ENCODE assay signal across 17 cellular contexts in genomic region chr9:110712955-110713354, GRCh38. TPM values are rescaled to one million over a fixed set of nuclear protein-coding genes. Genes with fewer than 3 reads are reported as not detected.
A peak's percentile ranks its signal among the peaks of the same experiment; 100 is the strongest.
DNase-seq lines count a peak whose midpoint lies in the region; ATAC-seq and TF ChIP-seq lines count a peak whose summit lies in the region.
"Had no signal": no experiment of that assay in that cellular context is flagged by ENCODE, and none has a peak within 500 bp of the region (broad histone marks: within the 10 kb centered on the region; RNA-seq: fewer than 3 reads in every experiment).

No MANE protein-coding gene starts in this region.

- peak; percentile 15 for DNase-seq in AG20443 (ENCODE audit: low spot score)
- peak; percentile 40 for DNase-seq in M059J (ENCODE audit: low read depth)
- peak; percentile 2 for DNase-seq in hepatic stellate cell (ENCODE audit: low spot score)
- no peak for DNase-seq in Kasumi-1 (lab: John Stamatoyannopoulos, UW)
- DNase-seq in ovary, result no peak
- DNase-seq: C1 segment of cervical spinal cord; CD8-positive, alpha-beta memory T cell; H7; MV-4-11; NCI-H187; NCI-H2227 treated with DMSO at 0.1 percent for 48 hours; NCI-H510A treated with DMSO at 0.1 percent for 48 hours; PC-9 had no signal

- peak overlapping the region; percentile 20 for H3K4me2 ChIP-seq in skeletal muscle satellite cell (ENCODE audit: low read length)
- H3K4me2 ChIP-seq: PC-9 had no signal

- H3K36me3 ChIP-seq in skeletal muscle satellite cell (ENCODE audit: insufficient read depth, low read length) (peaks cover under 1% of the 10 kb centered on the region), ovary (no peaks in the 10 kb centered on the region)

- intact Hi-C loops in ovary (cut with DNase I), result no loop called here

- WGBS in ovary, 3 donors, result 90 to 100% (median 100%) methylated on average over 1 of the region's 1 CpG

- TF ChIP-seq POLR2A in ovary (IDR thresholded peaks at IDR 0.05), result no peak

- no peak overlapping the region for H3K27ac ChIP-seq in ovary
- H3K27ac ChIP-seq: PC-9, RWPE1 had no signal

- H3K9ac ChIP-seq in skeletal muscle satellite cell (ENCODE audit: low read depth, low read length), result no peak overlapping the region

- no peaks in the 10 kb centered on the region for H3K9me3 ChIP-seq in skeletal muscle satellite cell (replicated peaks; ENCODE audit: low read length)
- no peaks in the 10 kb centered on the region for H3K9me3 ChIP-seq in ovary

- ATAC-seq in GM18907 (IDR thresholded peaks at IDR 0.05; ENCODE audit: unreplicated experiment) (no peak), HG02973 (IDR thresholded peaks at IDR 0.05; ENCODE audit: unreplicated experiment) (no peak)

- TF ChIP-seq CTCF in ovary (IDR thresholded peaks at IDR 0.05), result no peak

- no peaks in the 10 kb centered on the region for H3K27me3 ChIP-seq in skeletal muscle satellite cell (ENCODE audit: control insufficient read depth, insufficient read depth, low read length)
- no peaks in the 10 kb centered on the region for H3K27me3 ChIP-seq in ovary

- peaks cover 24% of the 10 kb centered on the region for H3K4me1 ChIP-seq in skeletal muscle satellite cell (ENCODE audit: control insufficient read depth, insufficient read depth, low read length)
- no peaks in the 10 kb centered on the region for H3K4me1 ChIP-seq in ovary (ENCODE audit: insufficient read depth)

- H3K4me3 ChIP-seq in skeletal muscle satellite cell (ENCODE audit: low read length) (no peak overlapping the region), ovary (no peak overlapping the region)
- H3K4me3 ChIP-seq: PC-9 had no signal

- TF ChIP-seq EP300 in ovary (IDR thresholded peaks at IDR 0.05), result no peak

RNA-seq across cellular contexts. Expression of gene MUSK, which starts 44.4 kb away (rescaled TPM):
- total RNA-seq in M059J (2014; rRNA removed; shearing (Covaris generic)), result 0.15 and 0.59 TPM in 2 replicates
- 1.0 and 4.8 TPM in 2 replicates for total RNA-seq in skeletal muscle satellite cell (2012; rRNA removed)
- total RNA-seq in ovary, result under 1 TPM in 6 of 7 donors, not detected in 1; 0.10 to 0.91 (median 0.17) TPM
- under 1 TPM; 0.10 to 0.30 TPM for polyA plus RNA-seq in ovary
- total RNA-seq: CD8-positive, alpha-beta memory T cell; H7; PC-9 had no signal
- polyA plus RNA-seq: CD8-positive, alpha-beta memory T cell had no signal

Comparison
In these comparisons a context has a peak if more than half of its experiments do, and no peak if none do; other contexts are left out.
1. DNase-seq: peak in AG20443 (single experiment), M059J (single experiment) and hepatic stellate cell (single experiment); none in Kasumi-1 (0 of 2) and ovary (0 of 5).